ENCODE assay signal across 8 cellular contexts in the genomic region with DNA sequence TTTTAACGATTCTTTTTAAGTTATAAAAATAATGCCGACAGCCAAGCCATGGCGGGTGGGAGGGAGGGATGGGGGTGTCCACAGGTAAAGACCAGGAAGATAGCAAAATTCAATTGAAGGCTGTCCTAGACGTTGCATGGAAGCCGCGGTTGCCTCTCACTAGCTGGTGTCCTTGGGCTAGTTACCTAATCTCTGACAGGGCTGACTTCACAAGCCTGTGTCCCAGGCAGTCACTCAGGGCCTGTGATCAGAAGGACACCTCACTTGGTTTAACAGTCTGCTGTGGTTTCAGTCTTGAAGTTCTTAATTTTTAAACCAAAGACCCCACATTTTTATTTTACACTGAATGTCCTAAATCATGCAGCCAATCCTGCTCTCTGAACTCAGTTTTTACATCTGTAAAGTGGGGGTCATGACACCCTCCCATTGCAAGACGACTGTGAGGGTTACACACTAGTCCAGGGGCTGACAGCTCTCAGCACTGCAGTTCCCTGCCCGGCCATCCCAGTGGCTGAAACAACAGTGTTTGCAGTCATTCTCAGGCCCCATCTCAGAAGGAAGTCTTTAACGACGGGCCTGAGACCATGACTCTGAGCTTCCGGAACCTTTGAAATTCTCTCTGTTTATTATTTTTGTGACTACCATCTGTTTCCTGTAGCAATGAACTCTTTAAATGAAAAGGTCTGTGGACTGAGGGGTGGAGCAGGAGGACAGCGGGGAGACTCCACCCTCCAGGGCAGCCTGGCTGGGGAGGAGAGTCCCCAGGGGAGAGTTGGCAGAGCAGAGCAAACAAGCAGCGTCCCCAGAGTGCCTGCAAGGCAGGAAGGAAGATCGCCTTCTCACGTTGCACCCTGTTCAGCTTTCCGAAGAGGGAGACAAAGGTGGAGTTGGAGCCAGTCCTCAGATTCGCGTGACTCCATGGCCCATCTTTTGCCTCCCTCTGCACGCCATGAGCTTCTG.
DNase-seq lines count a peak whose midpoint lies in the region; ATAC-seq and TF ChIP-seq lines count a peak whose summit lies in the region.

No MANE protein-coding gene starts in this region.

- peaks cover 16% of the 10 kb centered on the region for H3K4me1 Mint-ChIP-seq in CD8-positive, alpha-beta T cell (ENCODE audit: low read depth)
- H3K4me1 Mint-ChIP-seq in activated naive CD8-positive, alpha-beta T cell treated with anti-CD3 and anti-CD28 coated beads for 36 hours = peaks cover 21% of the 10 kb centered on the region

- intact Hi-C loops in CD8-positive, alpha-beta T cell (cut with DNase I, micrococcal nuclease) = no loop called here
- intact Hi-C loops in left lung (cut with DNase I) = no loop called here
- intact Hi-C loops in upper lobe of right lung (cut with DNase I) = no loop called here

- no peaks in the 10 kb centered on the region for H3K9me3 Mint-ChIP-seq in CD8-positive, alpha-beta T cell
- no peaks in the 10 kb centered on the region for H3K9me3 Mint-ChIP-seq in activated naive CD8-positive, alpha-beta T cell treated with anti-CD3 and anti-CD28 coated beads for 36 hours

- no peaks in the 10 kb centered on the region for H3K36me3 ChIP-seq in CD8-positive, alpha-beta T cell (ENCODE audit: insufficient read depth, low read length)
- H3K36me3 ChIP-seq in left lung (no peaks in the 10 kb centered on the region), upper lobe of right lung (no peaks in the 10 kb centered on the region)

- CTCF ChIA-PET in CD8-positive, alpha-beta T cell (lab: Charles Lee) = no interaction called here

- peak overlapping the region; percentile 75 for H3K4me3 Mint-ChIP-seq in CD8-positive, alpha-beta T cell
- peak overlapping the region; percentile 8 for H3K4me3 Mint-ChIP-seq in activated naive CD8-positive, alpha-beta T cell treated with anti-CD3 and anti-CD28 coated beads for 36 hours

- no peaks in the 10 kb centered on the region for H3K36me3 Mint-ChIP-seq in CD8-positive, alpha-beta T cell
- H3K36me3 Mint-ChIP-seq in activated naive CD8-positive, alpha-beta T cell treated with anti-CD3 and anti-CD28 coated beads for 36 hours = no peaks in the 10 kb centered on the region

- peak in 2 of 7 experiments; percentile 19 to 57 for DNase-seq in CD8-positive, alpha-beta T cell
- DNase-seq in NCI-H345 (lab: John Stamatoyannopoulos, UW) (peak; percentile 82), left lung (no peak), upper lobe of right lung (no peak), NCI-H82 (lab: John Stamatoyannopoulos, UW) (no peak)
- peak; percentile 12 for DNase-seq in activated naive CD8-positive, alpha-beta T cell treated with anti-CD3 and anti-CD28 coated beads for 36 hours

- POLR2A ChIA-PET in CD8-positive, alpha-beta T cell (lab: Charles Lee) = no interaction called here

- H3K27me3 ChIP-seq in CD8-positive, alpha-beta T cell (ENCODE audit: insufficient read depth, low read length) = no peaks in the 10 kb centered on the region
- H3K27me3 ChIP-seq in left lung = no peaks in the 10 kb centered on the region
- no peaks in the 10 kb centered on the region for H3K27me3 ChIP-seq in upper lobe of right lung

- no peak for TF ChIP-seq CTCF in CD8-positive, alpha-beta T cell (IDR thresholded peaks at IDR 0.05)
- no peak for TF ChIP-seq CTCF in left lung (IDR thresholded peaks at IDR 0.05)
- no peak for TF ChIP-seq CTCF in upper lobe of right lung (IDR thresholded peaks at IDR 0.05)

- no peaks in the 10 kb centered on the region for H3K27me3 Mint-ChIP-seq in CD8-positive, alpha-beta T cell (ENCODE audit: low read depth)
- H3K27me3 Mint-ChIP-seq in activated naive CD8-positive, alpha-beta T cell treated with anti-CD3 and anti-CD28 coated beads for 36 hours = no peaks in the 10 kb centered on the region

- no peak overlapping the region for H3K4me3 ChIP-seq in CD8-positive, alpha-beta T cell (ENCODE audit: low read depth, low read length)
- no peak overlapping the region for H3K4me3 ChIP-seq in left lung
- H3K4me3 ChIP-seq in upper lobe of right lung = no peak overlapping the region

- ATAC-seq in CD8-positive, alpha-beta T cell = peak; percentile 61
- ATAC-seq in GM18873 (IDR thresholded peaks at IDR 0.05; ENCODE audit: low FRiP score, unreplicated experiment) = peak; percentile 91
- peak; percentile 87 for ATAC-seq in HG03045 (IDR thresholded peaks at IDR 0.05; ENCODE audit: unreplicated experiment)
- ATAC-seq in left lung = peak; percentile 79
- peak; percentile 83 for ATAC-seq in upper lobe of right lung

- H3K4me1 ChIP-seq in CD8-positive, alpha-beta T cell (ENCODE audit: insufficient read depth, low read length) = peaks cover 16% of the 10 kb centered on the region
- H3K4me1 ChIP-seq in left lung (peaks cover 3 to 28% of the 10 kb centered on the region in 2 donors), upper lobe of right lung (peaks cover 14% of the 10 kb centered on the region)

- peak overlapping the region; percentile 91 for H3K27ac Mint-ChIP-seq in CD8-positive, alpha-beta T cell
- H3K27ac Mint-ChIP-seq in activated naive CD8-positive, alpha-beta T cell treated with anti-CD3 and anti-CD28 coated beads for 36 hours = peak overlapping the region; percentile 71

- no peaks in the 10 kb centered on the region for H3K9me3 ChIP-seq in CD8-positive, alpha-beta T cell (ENCODE audit: low read length)
- no peaks in the 10 kb centered on the region for H3K9me3 ChIP-seq in left lung
- no peaks in the 10 kb centered on the region for H3K9me3 ChIP-seq in upper lobe of right lung

- no peak overlapping the region for H3K27ac ChIP-seq in CD8-positive, alpha-beta T cell (ENCODE audit: low read depth, low read length)
- H3K27ac ChIP-seq in left lung = peak overlapping the region; percentile 7 to 54
- H3K27ac ChIP-seq in upper lobe of right lung = peak overlapping the region; percentile 38

Comparison
In these comparisons a context has a peak if more than half of its experiments do, and no peak if none do; other contexts are left out.
1. DNase-seq: peak in NCI-H345 (single experiment) and activated naive CD8-positive, alpha-beta T cell treated with anti-CD3 and anti-CD28 coated beads for 36 hours (single experiment); none in left lung (0 of 2), upper lobe of right lung (single experiment) and NCI-H82 (single experiment).
2. Peak in every context shown above with its lines, with median percentiles within 50 percentile points of each other: ATAC-seq.